Comparison of ENCODE assay signal across 1 cellular context in the genomic region with DNA sequence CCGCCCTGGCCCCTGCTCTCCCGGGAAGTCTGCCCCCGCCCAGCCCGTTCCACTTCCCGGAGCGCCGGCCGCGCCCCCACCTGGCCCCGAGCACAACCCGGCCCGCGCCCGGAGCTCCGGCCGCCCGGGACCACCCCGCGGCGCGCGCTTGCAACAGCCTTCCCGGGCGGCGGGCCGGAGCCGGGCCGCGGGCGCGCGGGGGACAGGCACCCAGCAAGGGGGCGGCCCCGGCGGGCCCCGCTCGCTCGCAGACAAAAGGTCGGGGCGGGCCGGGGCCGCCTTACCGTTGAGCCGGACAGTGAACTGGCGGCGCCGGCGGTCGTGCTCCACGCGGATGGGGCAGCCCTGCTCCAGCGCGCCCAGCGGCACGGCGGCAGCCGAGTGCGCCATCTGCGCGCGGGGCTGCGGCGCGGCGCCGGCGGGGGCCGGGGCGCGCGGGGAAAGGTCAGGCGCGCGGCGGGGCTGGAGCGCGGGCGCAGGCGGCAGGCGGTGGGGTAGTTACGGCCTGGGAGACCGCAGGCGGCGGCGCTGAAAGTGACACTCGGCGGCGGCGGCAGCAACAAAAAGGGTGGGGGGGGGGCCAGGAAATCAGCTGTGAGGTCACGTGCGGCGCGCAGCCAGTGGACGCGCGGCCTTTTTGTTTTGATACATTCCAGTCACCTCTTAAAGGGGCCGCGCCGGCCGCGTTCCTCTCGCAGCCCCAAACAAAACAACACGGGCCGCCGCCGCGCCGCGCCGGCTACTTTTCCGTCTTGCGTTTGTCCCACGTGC.
TF ChIP-seq lines count a peak whose summit lies in the region.

TSS of gene NATD1 (minus strand) at position 536 of the 771 bp plus-strand sequence. CDS start at position 390, 146 bp downstream.

TF ChIP-seq in HepG2, 621 proteins besides CTCF, POLR2A, EP300 and RAD21 (continues in another document):
- TF ChIP-seq NFRKB (IDR thresholded peaks at IDR 0.05) = no peak
- peak; percentile 75 for TF ChIP-seq NFYC (CRISPR knock-in tag; IDR thresholded peaks at IDR 0.05)
- no peak for TF ChIP-seq ZNF350 (CRISPR knock-in tag; IDR thresholded peaks at IDR 0.05; ENCODE audit: borderline replicate concordance, low read depth)
- TF ChIP-seq, protein P1, sequence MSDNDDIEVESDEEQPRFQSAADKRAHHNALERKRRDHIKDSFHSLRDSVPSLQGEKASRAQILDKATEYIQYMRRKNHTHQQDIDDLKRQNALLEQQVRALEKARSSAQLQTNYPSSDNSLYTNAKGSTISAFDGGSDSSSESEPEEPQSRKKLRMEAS (IDR thresholded peaks at IDR 0.05) = peak; percentile 53
- peak; percentile 99 for TF ChIP-seq TFAP4 (IDR thresholded peaks at IDR 0.05; ENCODE audit: borderline replicate concordance, low read depth)
- no peak for TF ChIP-seq ZNF101 (CRISPR knock-in tag; IDR thresholded peaks at IDR 0.05; ENCODE audit: borderline replicate concordance, low read depth)
- no peak for TF ChIP-seq ZNF224 (CRISPR knock-in tag; IDR thresholded peaks at IDR 0.05)
- no peak for TF ChIP-seq ZNF816 (CRISPR knock-in tag; IDR thresholded peaks at IDR 0.05; ENCODE audit: borderline replicate concordance)
- 0 out of 2 replicates have a peak, but pooled peaks have one; percentile 36 for TF ChIP-seq SIN3A (IDR thresholded peaks at IDR 0.05; ENCODE audit: borderline replicate concordance, low read depth, low read length)
- TF ChIP-seq IKZF1 (IDR thresholded peaks at IDR 0.05) = no peak
- TF ChIP-seq, protein P2, sequence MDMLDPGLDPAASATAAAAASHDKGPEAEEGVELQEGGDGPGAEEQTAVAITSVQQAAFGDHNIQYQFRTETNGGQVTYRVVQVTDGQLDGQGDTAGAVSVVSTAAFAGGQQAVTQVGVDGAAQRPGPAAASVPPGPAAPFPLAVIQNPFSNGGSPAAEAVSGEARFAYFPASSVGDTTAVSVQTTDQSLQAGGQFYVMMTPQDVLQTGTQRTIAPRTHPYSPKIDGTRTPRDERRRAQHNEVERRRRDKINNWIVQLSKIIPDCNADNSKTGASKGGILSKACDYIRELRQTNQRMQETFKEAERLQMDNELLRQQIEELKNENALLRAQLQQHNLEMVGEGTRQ (IDR thresholded peaks at IDR 0.05; ENCODE audit: low read depth, low read length) = peak; percentile 89
- TF ChIP-seq, protein P2 (CRISPR knock-in tag; IDR thresholded peaks at IDR 0.05; ENCODE audit: borderline replicate concordance) = peak; percentile 91; the same call in 1 of the 2 replicates
- TF ChIP-seq, protein P3, sequence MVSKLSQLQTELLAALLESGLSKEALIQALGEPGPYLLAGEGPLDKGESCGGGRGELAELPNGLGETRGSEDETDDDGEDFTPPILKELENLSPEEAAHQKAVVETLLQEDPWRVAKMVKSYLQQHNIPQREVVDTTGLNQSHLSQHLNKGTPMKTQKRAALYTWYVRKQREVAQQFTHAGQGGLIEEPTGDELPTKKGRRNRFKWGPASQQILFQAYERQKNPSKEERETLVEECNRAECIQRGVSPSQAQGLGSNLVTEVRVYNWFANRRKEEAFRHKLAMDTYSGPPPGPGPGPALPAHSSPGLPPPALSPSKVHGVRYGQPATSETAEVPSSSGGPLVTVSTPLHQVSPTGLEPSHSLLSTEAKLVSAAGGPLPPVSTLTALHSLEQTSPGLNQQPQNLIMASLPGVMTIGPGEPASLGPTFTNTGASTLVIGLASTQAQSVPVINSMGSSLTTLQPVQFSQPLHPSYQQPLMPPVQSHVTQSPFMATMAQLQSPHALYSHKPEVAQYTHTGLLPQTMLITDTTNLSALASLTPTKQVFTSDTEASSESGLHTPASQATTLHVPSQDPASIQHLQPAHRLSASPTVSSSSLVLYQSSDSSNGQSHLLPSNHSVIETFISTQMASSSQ (IDR thresholded peaks at IDR 0.05; ENCODE audit: low read depth) = no peak
- TF ChIP-seq, protein P3 (CRISPR knock-in tag; IDR thresholded peaks at IDR 0.05; ENCODE audit: borderline replicate concordance) = no peak
- peak; percentile 33; the same call in 1 of the 2 replicates for TF ChIP-seq ZNF687 (CRISPR knock-in tag; IDR thresholded peaks at IDR 0.05)
- 0 out of 2 replicates have a peak, but pooled peaks have one; percentile 33 for TF ChIP-seq POGZ (CRISPR knock-in tag; IDR thresholded peaks at IDR 0.05)
- TF ChIP-seq ZFP91 (CRISPR knock-in tag; IDR thresholded peaks at IDR 0.05; ENCODE audit: borderline replicate concordance) = peak; percentile 99
- TF ChIP-seq SMARCE1 (IDR thresholded peaks at IDR 0.05; ENCODE audit: borderline replicate concordance) = no peak
- peak; percentile 32; the same call in 1 of the 2 replicates for TF ChIP-seq TAF1 (CRISPR knock-in tag; IDR thresholded peaks at IDR 0.05)
- peak; percentile 78 for TF ChIP-seq FOXK1 (CRISPR knock-in tag; IDR thresholded peaks at IDR 0.05; ENCODE audit: borderline replicate concordance, low read depth)
- no peak for TF ChIP-seq ZNF781 (CRISPR knock-in tag; IDR thresholded peaks at IDR 0.05; ENCODE audit: borderline replicate concordance, not compliant biosample characterization)
- no peak for TF ChIP-seq KLF9 (CRISPR knock-in tag; IDR thresholded peaks at IDR 0.05; ENCODE audit: low read depth)
- TF ChIP-seq ZNF260 (CRISPR knock-in tag; IDR thresholded peaks at IDR 0.05; ENCODE audit: borderline replicate concordance, low read depth) = no peak
- no peak for TF ChIP-seq FOXA1 (IDR thresholded peaks at IDR 0.05)
- TF ChIP-seq FOXA1 (CRISPR knock-in tag; IDR thresholded peaks at IDR 0.05) = no peak
- TF ChIP-seq, protein P4, sequence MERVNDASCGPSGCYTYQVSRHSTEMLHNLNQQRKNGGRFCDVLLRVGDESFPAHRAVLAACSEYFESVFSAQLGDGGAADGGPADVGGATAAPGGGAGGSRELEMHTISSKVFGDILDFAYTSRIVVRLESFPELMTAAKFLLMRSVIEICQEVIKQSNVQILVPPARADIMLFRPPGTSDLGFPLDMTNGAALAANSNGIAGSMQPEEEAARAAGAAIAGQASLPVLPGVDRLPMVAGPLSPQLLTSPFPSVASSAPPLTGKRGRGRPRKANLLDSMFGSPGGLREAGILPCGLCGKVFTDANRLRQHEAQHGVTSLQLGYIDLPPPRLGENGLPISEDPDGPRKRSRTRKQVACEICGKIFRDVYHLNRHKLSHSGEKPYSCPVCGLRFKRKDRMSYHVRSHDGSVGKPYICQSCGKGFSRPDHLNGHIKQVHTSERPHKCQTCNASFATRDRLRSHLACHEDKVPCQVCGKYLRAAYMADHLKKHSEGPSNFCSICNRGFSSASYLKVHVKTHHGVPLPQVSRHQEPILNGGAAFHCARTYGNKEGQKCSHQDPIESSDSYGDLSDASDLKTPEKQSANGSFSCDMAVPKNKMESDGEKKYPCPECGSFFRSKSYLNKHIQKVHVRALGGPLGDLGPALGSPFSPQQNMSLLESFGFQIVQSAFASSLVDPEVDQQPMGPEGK (CRISPR knock-in tag; IDR thresholded peaks at IDR 0.05) = peak; percentile 62
- no peak for TF ChIP-seq ZNF710 (CRISPR knock-in tag; IDR thresholded peaks at IDR 0.05; ENCODE audit: borderline replicate concordance)
- TF ChIP-seq MAFG (CRISPR knock-in tag; IDR thresholded peaks at IDR 0.05) = no peak
- no peak for TF ChIP-seq DDIT3 (CRISPR knock-in tag; IDR thresholded peaks at IDR 0.05)
- peak; percentile 77 for TF ChIP-seq BHLHE40 (IDR thresholded peaks at IDR 0.05; ENCODE audit: low read length)
- TF ChIP-seq SOX5 (CRISPR knock-in tag; IDR thresholded peaks at IDR 0.05; ENCODE audit: borderline replicate concordance) = no peak
- no peak for TF ChIP-seq AGO1 (IDR thresholded peaks at IDR 0.05; ENCODE audit: low read depth, low read length, poor library complexity, severe bottlenecking)
- TF ChIP-seq, protein P5, sequence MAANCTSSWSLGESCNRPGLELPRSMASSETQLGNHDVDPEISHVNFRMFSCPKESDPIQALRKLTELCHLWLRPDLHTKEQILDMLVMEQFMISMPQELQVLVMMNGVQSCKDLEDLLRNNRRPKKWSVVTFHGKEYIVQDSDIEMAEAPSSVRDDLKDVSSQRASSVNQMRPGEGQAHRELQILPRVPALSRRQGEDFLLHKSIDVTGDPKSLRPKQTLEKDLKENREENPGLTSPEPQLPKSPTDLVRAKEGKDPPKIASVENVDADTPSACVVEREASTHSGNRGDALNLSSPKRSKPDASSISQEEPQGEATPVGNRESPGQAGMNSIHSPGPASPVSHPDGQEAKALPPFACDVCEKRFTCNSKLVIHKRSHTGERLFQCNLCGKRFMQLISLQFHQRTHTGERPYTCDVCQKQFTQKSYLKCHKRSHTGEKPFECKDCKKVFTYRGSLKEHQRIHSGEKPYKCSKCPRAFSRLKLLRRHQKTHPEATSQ (CRISPR knock-in tag; IDR thresholded peaks at IDR 0.05; ENCODE audit: borderline replicate concordance) = no peak
- TF ChIP-seq MATR3 (CRISPR knock-in tag; IDR thresholded peaks at IDR 0.05) = no peak
- TF ChIP-seq ZIK1 (CRISPR knock-in tag; IDR thresholded peaks at IDR 0.05; ENCODE audit: borderline replicate concordance, low read depth) = no peak
- TF ChIP-seq SALL1 (CRISPR knock-in tag; IDR thresholded peaks at IDR 0.05) = peak; percentile 38; the same call in 1 of the 2 replicates
